ENCODE assay signal across 14 cellular contexts in the genomic region with DNA sequence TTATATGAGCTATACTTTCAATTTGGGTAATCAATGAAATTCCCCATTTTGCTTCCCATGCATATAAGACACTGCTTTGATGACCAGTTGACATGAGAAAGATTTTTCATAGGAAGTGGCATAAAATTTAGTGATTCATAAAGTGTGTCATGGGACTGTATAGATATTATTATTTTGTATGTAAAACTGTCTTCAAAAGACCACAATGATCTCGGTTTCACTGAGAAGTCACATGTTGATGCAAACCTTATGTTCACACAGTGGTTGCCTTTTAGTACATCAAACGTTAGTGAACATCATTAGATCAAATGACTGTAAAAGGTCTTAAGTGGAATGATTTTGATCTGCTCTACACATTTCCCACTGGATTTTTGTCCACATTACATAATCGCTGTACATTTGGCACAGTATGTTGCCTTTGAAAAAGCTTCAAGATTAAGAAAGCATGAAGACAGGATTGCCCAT.
DNase-seq lines count a peak whose midpoint lies in the region; ATAC-seq and TF ChIP-seq lines count a peak whose summit lies in the region.
"Had no signal": no experiment of that assay in that cellular context is flagged by ENCODE, and none has a peak within 500 bp of the region (broad histone marks: within the 10 kb centered on the region; RNA-seq: fewer than 3 reads in every experiment).

No MANE protein-coding gene starts in this region.

- ATAC-seq in GM18870 (IDR thresholded peaks at IDR 0.05; ENCODE audit: unreplicated experiment) (peak; percentile 97), GM21576 (IDR thresholded peaks at IDR 0.05; ENCODE audit: unreplicated experiment) (peak; percentile 95), HG03108 (IDR thresholded peaks at IDR 0.05; ENCODE audit: unreplicated experiment) (peak; percentile 98)

- H3K9ac ChIP-seq in neural cell (ENCODE audit: low read length), result no peak overlapping the region

- H3K9me3 ChIP-seq in neural cell (ENCODE audit: low read length), result no peaks in the 10 kb centered on the region
- H3K9me3 ChIP-seq: neutrophil, testis had no signal

- no peak overlapping the region for H2AFZ ChIP-seq in neural cell (ENCODE audit: low read depth, low read length)

- H4K20me1 ChIP-seq in neural cell (ENCODE audit: insufficient read depth), result no peaks in the 10 kb centered on the region

- no peaks in the 10 kb centered on the region for H3K36me3 ChIP-seq in neural cell (ENCODE audit: insufficient read depth, low read length)
- H3K36me3 ChIP-seq: neutrophil had no signal

- no peaks in the 10 kb centered on the region for H3K79me2 ChIP-seq in neural cell (replicated peaks; ENCODE audit: insufficient read depth, low read length)

- DNase-seq in COR-L47 (lab: John Stamatoyannopoulos, UW) (no peak), KG1 (lab: John Stamatoyannopoulos, UW) (no peak), SW 1271 (lab: John Stamatoyannopoulos, UW) (no peak)
- DNase-seq in stimulated activated naive CD4-positive, alpha-beta T cell treated with Interleukin-2 at 50 U/mL for 16 hours (lab: John Stamatoyannopoulos, UW), result no peak
- DNase-seq: amygdala; DMS153; stimulated activated CD4-positive, alpha-beta T cell treated with anti-CD3 and anti-CD28 coated beads, Interleukin-2, amount 100 ng/mL, for 24 hours; testis had no signal

- H3K4me2 ChIP-seq in neural cell (ENCODE audit: low read length), result no peak overlapping the region

- TF ChIP-seq CTCF in neural cell (IDR thresholded peaks at IDR 0.05; ENCODE audit: poor library complexity, severe bottlenecking), result no peak

- no peaks in the 10 kb centered on the region for H3F3A ChIP-seq in neural cell (ENCODE audit: insufficient read depth, low read length, poor library complexity, severe bottlenecking)

- TF ChIP-seq EP300 in neural cell (conservative IDR thresholded peaks at IDR 0.05; ENCODE audit: poor library complexity, severe bottlenecking), result peak; percentile 67

- H3K27ac ChIP-seq in neural cell (ENCODE audit: low read length), result peak overlapping the region; percentile 40
- H3K27ac ChIP-seq: epithelial cell of prostate, neutrophil, testis had no signal

- no peaks in the 10 kb centered on the region for H3K9me2 ChIP-seq in neural cell (ENCODE audit: insufficient read depth, low read length)

- TF ChIP-seq RAD21 in neural cell (conservative IDR thresholded peaks at IDR 0.05), result no peak

- no peaks in the 10 kb centered on the region for H3K27me3 ChIP-seq in neural cell (ENCODE audit: insufficient read depth, low read depth, low read length)
- H3K27me3 ChIP-seq: neutrophil, testis had no signal

- H3K4me3 ChIP-seq in neural cell (ENCODE audit: low read length), result no peak overlapping the region
- H3K4me3 ChIP-seq: testis had no signal

TF ChIP-seq in neural cell, 6 proteins besides CTCF, POLR2A, EP300 and RAD21:
- peak; percentile 41 for TF ChIP-seq REST (IDR thresholded peaks at IDR 0.05; ENCODE audit: borderline replicate concordance)
- no peak for TF ChIP-seq EZH2 (IDR thresholded peaks at IDR 0.05; ENCODE audit: borderline replicate concordance, insufficient read depth, low read length, poor library complexity, severe bottlenecking)
- peak; percentile 83 for TF ChIP-seq POLR2AphosphoS5 (IDR thresholded peaks at IDR 0.05)
- no peak for TF ChIP-seq SMC3 (conservative IDR thresholded peaks at IDR 0.05; ENCODE audit: poor library complexity)
